Comparison of ENCODE assay signal across 9 cellular contexts in genomic region chr15:98599911-98600685, GRCh38. TPM values are rescaled to one million over a fixed set of nuclear protein-coding genes. Genes with fewer than 3 reads are reported as not detected.
A peak's percentile ranks its signal among the peaks of the same experiment; 100 is the strongest.
DNase-seq lines count a peak whose midpoint lies in the region; ATAC-seq and TF ChIP-seq lines count a peak whose summit lies in the region.
"Had no signal": no experiment of that assay in that cellular context is flagged by ENCODE, and none has a peak within 500 bp of the region (broad histone marks: within the 10 kb centered on the region; RNA-seq: fewer than 3 reads in every experiment).

No MANE protein-coding gene starts in this region.

- WGBS in ovary, 3 donors: 7 to 8% (median 7%) methylated on average over 15 of the region's 15 CpGs

- TF ChIP-seq CTCF in AG10803 (conservative IDR thresholded peaks at IDR 0.05; ENCODE audit: low read length): no peak
- TF ChIP-seq CTCF in ovary (IDR thresholded peaks at IDR 0.05): no peak

- TF ChIP-seq EP300 in ovary (IDR thresholded peaks at IDR 0.05): no peak

- intact Hi-C loops in ovary (cut with DNase I): no loop called here

- peak overlapping the region in 1 of 2 donors; percentile 64 for H3K27ac ChIP-seq in ovary

- H3K36me3 ChIP-seq in ovary: no peaks in the 10 kb centered on the region

- H3K9me3 ChIP-seq in ovary: no peaks in the 10 kb centered on the region

- H3K4me3 ChIP-seq in AG10803 (ENCODE audit: low read length) (peak overlapping the region; percentile 72), ovary (peak overlapping the region; percentile 36)

- no peaks in the 10 kb centered on the region for H3K27me3 ChIP-seq in ovary

- TF ChIP-seq POLR2A in ovary (IDR thresholded peaks at IDR 0.05): no peak

- ATAC-seq in GM19351 (IDR thresholded peaks at IDR 0.05; ENCODE audit: unreplicated experiment) (peak; percentile 88), HG03432 (IDR thresholded peaks at IDR 0.05; ENCODE audit: unreplicated experiment) (peak; percentile 93)
- ATAC-seq: HCT116 had no signal

- DNase-seq in AG10803 (ENCODE audit: low read depth): peak; percentile 57
- DNase-seq in activated CD8-positive, alpha-beta memory T cell treated with anti-CD3 and anti-CD28 coated beads, Interleukin-2, amount 50 U/mL, for 4 hours: peak; percentile 20
- DNase-seq in fibroblast of the conjunctiva (ENCODE audit: low read depth): peak; percentile 62
- DNase-seq in ovary: peak; percentile 60 to 75 (median 67)
- DNase-seq in DMS 273 treated with DMSO at 0.1 percent for 48 hours (lab: John Stamatoyannopoulos, UW): no peak
- no peak for DNase-seq in NCI-H748 (lab: John Stamatoyannopoulos, UW; ENCODE audit: unreplicated experiment)

- peaks cover 3% of the 10 kb centered on the region for H3K4me1 ChIP-seq in ovary (ENCODE audit: insufficient read depth)

RNA-seq across cellular contexts. Expression of gene IGF1R, which starts 48.2 kb away (rescaled TPM):
- 10 to 100 TPM; 39.5 to 88.7 (median 70.2) TPM for total RNA-seq in ovary
- polyA plus RNA-seq in ovary: 10 to 100 TPM; 15.4 to 38.2 TPM

Comparison
In these comparisons a context has a peak if more than half of its experiments do, and no peak if none do; other contexts are left out.
1. DNase-seq: peak in AG10803 (single experiment), activated CD8-positive, alpha-beta memory T cell treated with anti-CD3 and anti-CD28 coated beads, Interleukin-2, amount 50 U/mL, for 4 hours (single experiment), fibroblast of the conjunctiva (single experiment) and ovary (5 of 5); none in DMS 273 treated with DMSO at 0.1 percent for 48 hours (single experiment) and NCI-H748 (single experiment).